ENCODE assay signal across 15 cellular contexts in the genomic region with DNA sequence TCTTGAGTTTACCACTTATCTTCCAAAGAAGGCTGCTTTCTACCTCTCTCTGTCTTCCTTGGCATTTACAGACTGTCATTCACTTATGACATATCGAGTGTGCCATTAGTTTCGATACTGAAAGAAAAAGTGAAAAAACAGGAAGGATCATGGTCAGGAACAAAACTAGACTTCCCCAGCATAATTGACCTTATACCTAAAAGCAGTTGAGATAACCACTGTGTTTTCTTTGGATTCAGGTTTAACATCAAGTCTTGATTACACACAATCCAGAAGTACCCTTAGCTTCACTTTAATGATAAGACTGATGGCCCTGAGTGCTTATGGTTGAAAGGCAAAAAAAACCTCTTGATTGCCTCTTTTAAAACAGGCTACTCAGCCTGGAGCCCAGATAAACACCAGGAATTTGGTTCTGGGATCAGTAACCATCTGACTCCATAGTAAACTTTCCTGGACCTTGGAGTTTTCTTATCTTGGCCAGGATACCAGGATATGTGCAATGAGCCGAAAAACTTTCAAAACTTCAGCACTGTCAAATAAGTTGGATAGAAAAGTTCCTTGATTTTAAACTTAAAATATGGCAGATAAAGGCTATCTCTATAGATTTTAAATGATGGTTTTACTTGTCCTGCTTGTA. TPM values are rescaled to one million over a fixed set of nuclear protein-coding genes. Genes with fewer than 3 reads are reported as not detected.
A peak's percentile ranks its signal among the peaks of the same experiment; 100 is the strongest.
DNase-seq lines count a peak whose midpoint lies in the region; ATAC-seq, FAIRE-seq and TF ChIP-seq lines count a peak whose summit lies in the region.
"Had no signal": no experiment of that assay in that cellular context is flagged by ENCODE, and none has a peak within 500 bp of the region (broad histone marks: within the 10 kb centered on the region; RNA-seq: fewer than 3 reads in every experiment).

No MANE protein-coding gene starts in this region.

- no peak overlapping the region for H3K56ac ChIP-seq in IMR-90 (ENCODE audit: extremely low read depth, insufficient read depth, low read length)

- peaks cover 13% of the 10 kb centered on the region for H3K4me1 Mint-ChIP-seq in activated naive CD8-positive, alpha-beta T cell treated with anti-CD3 and anti-CD28 coated beads, Interleukin-2, amount 10 ng/mL, durations not matched to agents 7 days and 5 days
- H3K4me1 Mint-ChIP-seq in memory B cell, result peaks cover 8% of the 10 kb centered on the region

- H3K9me1 ChIP-seq in IMR-90 (ENCODE audit: insufficient read depth, low read length), result 0 out of 2 replicates have a peak, but pooled peaks cover 4% of the 10 kb centered on the region

- H4K8ac ChIP-seq in IMR-90 (ENCODE audit: low read depth in 2 of 2, low read length in 2 of 2) (peak overlapping the region in 1 of 2 experiments; percentile 50; a peak in 1 of 4 replicates), trophoblast cell (ENCODE audit: low read depth, low read length) (no peak overlapping the region)

- H2BK15ac ChIP-seq in IMR-90 (ENCODE audit: low read depth, low read length), result peak overlapping the region; percentile 15; the same call in 2 of the 3 replicates

- TF ChIP-seq EP300 in A549 (IDR thresholded peaks at IDR 0.05), result no peak

- peak overlapping the region; percentile 48; the same call in 1 of the 2 replicates for H2BK120ac ChIP-seq in IMR-90 (ENCODE audit: low read depth, low read length)
- H2BK120ac ChIP-seq in trophoblast cell (ENCODE audit: insufficient read depth, low read length, poor library complexity), result no peak overlapping the region

- POLR2A ChIA-PET in A549 (lab: Yijun Ruan, JAX), result no interaction called here
- POLR2A ChIA-PET in IMR-90 (lab: Charles Lee; ENCODE audit: unreplicated experiment), result no interaction called here
- POLR2A ChIA-PET in activated naive CD8-positive, alpha-beta T cell treated with anti-CD3 and anti-CD28 coated beads, Interleukin-2, amount 10 ng/mL, durations not matched to agents 7 days and 5 days (lab: Charles Lee), result no interaction called here

- no TSS peak for BruUV-seq in IMR-90 (replicated peaks; lab: Mats Ljungman, UMichigan)

- H4K12ac ChIP-seq in trophoblast cell (ENCODE audit: low read depth, low read length), result no peak overlapping the region

- H3K14ac ChIP-seq in IMR-90 (replicated peaks; ENCODE audit: low read depth, low read length) (peak overlapping the region; percentile 43), trophoblast cell (ENCODE audit: low read length) (no peak overlapping the region)

- H3K4me3 ChIP-seq in A549 (no peak overlapping the region), IMR-90 (ENCODE audit: insufficient read depth, low read depth, low read length) (no peak overlapping the region), pancreas (no peak overlapping the region), trophoblast cell (ENCODE audit: low read depth, low read length) (no peak overlapping the region)
- H3K4me3 ChIP-seq: gastrocnemius medialis, GM23248 had no signal

- H2AFZ ChIP-seq in IMR-90 (replicated peaks; ENCODE audit: low read length, poor library complexity) (no peak overlapping the region), trophoblast cell (ENCODE audit: insufficient read depth, low read length, poor library complexity) (no peak overlapping the region)
- H2AFZ ChIP-seq: GM23248 had no signal

- no peak overlapping the region; the same call in 1 of the 2 replicates for H2AK5ac ChIP-seq in IMR-90 (ENCODE audit: low read depth, low read length)
- H2AK5ac ChIP-seq in trophoblast cell (ENCODE audit: low read length), result no peak overlapping the region

- H3K36me3 ChIP-seq in IMR-90 (ENCODE audit: control insufficient read depth, insufficient read depth, low read length), result no peaks in the 10 kb centered on the region
- no peaks in the 10 kb centered on the region for H3K36me3 ChIP-seq in pancreas
- H3K36me3 ChIP-seq in trophoblast cell (ENCODE audit: control insufficient read depth in 1 of 2, insufficient read depth in 2 of 2, low read length in 2 of 2), result no peaks in the 10 kb centered on the region
- H3K36me3 ChIP-seq: gastrocnemius medialis had no signal

- no peak for ATAC-seq in A549
- no peak for ATAC-seq in IMR-90 (ENCODE audit: low read depth)
- ATAC-seq in activated naive CD8-positive, alpha-beta T cell treated with anti-CD3 and anti-CD28 coated beads, Interleukin-2, amount 10 ng/mL, durations not matched to agents 7 days and 5 days (ENCODE audit: low read depth), result no peak
- peak; percentile 39 for ATAC-seq in memory B cell (ENCODE audit: low read depth)
- ATAC-seq in pancreas, result no peak
- ATAC-seq: gastrocnemius medialis had no signal

- H3K27ac ChIP-seq in A549, result no peak overlapping the region
- no peak overlapping the region for H3K27ac ChIP-seq in IMR-90 (ENCODE audit: insufficient read depth, low read length)
- H3K27ac ChIP-seq in pancreas, result no peak overlapping the region
- H3K27ac ChIP-seq in trophoblast cell (ENCODE audit: low read depth, low read length), result no peak overlapping the region
- H3K27ac ChIP-seq: GM23248, HL-60 had no signal

- H4K20me1 ChIP-seq in IMR-90 (ENCODE audit: insufficient read depth, low read length), result no peaks in the 10 kb centered on the region

- H3K4me2 ChIP-seq in A549 (no peak overlapping the region), IMR-90 (ENCODE audit: low read depth, low read length) (no peak overlapping the region; the same call in 1 of the 2 replicates), trophoblast cell (ENCODE audit: low read length) (no peak overlapping the region)

- H3K27me3 ChIP-seq in IMR-90 (ENCODE audit: control insufficient read depth, insufficient read depth, low read length) (no peaks in the 10 kb centered on the region), pancreas (no peaks in the 10 kb centered on the region), trophoblast cell (ENCODE audit: insufficient read depth, low read length) (no peaks in the 10 kb centered on the region)
- H3K27me3 ChIP-seq: gastrocnemius medialis had no signal

- peak overlapping the region; percentile 79 for H3K27ac Mint-ChIP-seq in activated naive CD8-positive, alpha-beta T cell treated with anti-CD3 and anti-CD28 coated beads, Interleukin-2, amount 10 ng/mL, durations not matched to agents 7 days and 5 days
- H3K27ac Mint-ChIP-seq in memory B cell, result peak overlapping the region; percentile 40

- 93% methylated on average over 3 of the region's 3 CpGs for WGBS in A549 (ENCODE audit: missing lambda C conversion rate)
- WGBS in IMR-90 (ENCODE audit: extremely low coverage in 2 of 2, insufficient read length in 1 of 2), 2 experiments, result no CpG with 5 or more reads among the region's 3 CpGs
- 58 to 80% methylated on average over 3 of the region's 3 CpGs for WGBS in pancreas, 2 donors
- no CpG with 5 or more reads among the region's 3 CpGs for WGBS in trophoblast cell (ENCODE audit: extremely low coverage, insufficient coverage, insufficient read length)

- CTCF ChIA-PET in A549 (lab: Yijun Ruan, JAX), result interaction anchor here (0.8 to 1.4 kb wide), 3 partner anchors 13 to 43 kb away, joined by 3 to 7 read pairs (median 5); no protein-coding TSS in a partner anchor
- CTCF ChIA-PET in IMR-90 (lab: Yijun Ruan, JAX), result interaction anchor here (0.8 kb wide), 1 partner anchor 26 kb away, joined by 3 read pairs; no protein-coding TSS in a partner anchor

- peak overlapping the region; percentile 50; the same call in 1 of the 2 replicates for H2BK20ac ChIP-seq in IMR-90 (ENCODE audit: low read depth, low read length)

- peak overlapping the region; percentile 50; the same call in 1 of the 2 replicates for H3K23ac ChIP-seq in IMR-90 (ENCODE audit: low read depth, low read length)
- H3K23ac ChIP-seq in trophoblast cell (ENCODE audit: low read length), result no peak overlapping the region

- dilution Hi-C loops in IMR-90 (cut with HindIII; ENCODE audit: low sequenced_read_pairs, unreplicated experiment), result no loop called here

- H3K9me3 ChIP-seq in A549, result no peaks in the 10 kb centered on the region
- no peaks in the 10 kb centered on the region for H3K9me3 ChIP-seq in IMR-90 (ENCODE audit: control insufficient read depth, insufficient read depth, low read length)
- H3K9me3 ChIP-seq in pancreas, result no peaks in the 10 kb centered on the region
- H3K9me3 ChIP-seq in trophoblast cell (ENCODE audit: insufficient read depth, low read depth, low read length), result no peaks in the 10 kb centered on the region
- H3K9me3 ChIP-seq: gastrocnemius medialis had no signal

- peaks cover 5 to 20% of the 10 kb centered on the region in 2 experiments for H3K79me1 ChIP-seq in IMR-90 (ENCODE audit: low read depth in 1 of 2, low read length in 2 of 2)
- no peaks in the 10 kb centered on the region for H3K79me1 ChIP-seq in trophoblast cell (ENCODE audit: low read length)

- H3K79me2 ChIP-seq in trophoblast cell (ENCODE audit: control insufficient read depth, insufficient read depth, low read length, poor library complexity), result no peaks in the 10 kb centered on the region

- H3K9ac ChIP-seq in IMR-90 (ENCODE audit: low read depth, low read length), result no peak overlapping the region
- H3K9ac ChIP-seq in trophoblast cell (ENCODE audit: low read length), result no peak overlapping the region
- H3K9ac ChIP-seq: GM23248 had no signal

- peak overlapping the region; percentile 51; the same call in 1 of the 2 replicates for H4K5ac ChIP-seq in IMR-90 (ENCODE audit: low read depth, low read length)

- H3K4me3 Mint-ChIP-seq in activated naive CD8-positive, alpha-beta T cell treated with anti-CD3 and anti-CD28 coated beads, Interleukin-2, amount 10 ng/mL, durations not matched to agents 7 days and 5 days, result peak overlapping the region; percentile 65
- peak overlapping the region; percentile 59 for H3K4me3 Mint-ChIP-seq in memory B cell

- no peak overlapping the region for H2AK9ac ChIP-seq in IMR-90 (replicated peaks; ENCODE audit: low read depth, low read length, poor library complexity)

- H4K91ac ChIP-seq in IMR-90 (ENCODE audit: insufficient read depth, low read depth, low read length) (peak overlapping the region; percentile 2; the same call in 1 of the 2 replicates), trophoblast cell (ENCODE audit: low read depth, low read length) (no peak overlapping the region)

- H2BK5ac ChIP-seq in IMR-90 (ENCODE audit: low read depth, low read length, poor library complexity, severe bottlenecking) (peak overlapping the region; percentile 8), trophoblast cell (ENCODE audit: low read depth, low read length, poor library complexity) (no peak overlapping the region)

- no peak overlapping the region for H2BK12ac ChIP-seq in trophoblast cell (ENCODE audit: low read length)

- intact Hi-C loops in IMR-90 (cut with micrococcal nuclease) (no loop called here), pancreas (cut with DNase I) (no loop called here)

- no peaks in the 10 kb centered on the region for H3K36me3 Mint-ChIP-seq in activated naive CD8-positive, alpha-beta T cell treated with anti-CD3 and anti-CD28 coated beads, Interleukin-2, amount 10 ng/mL, durations not matched to agents 7 days and 5 days
- H3K36me3 Mint-ChIP-seq in memory B cell, result no peaks in the 10 kb centered on the region

- TF ChIP-seq POLR2A in A549 (IDR thresholded peaks at IDR 0.05; ENCODE audit: low read length), result no peak
- TF ChIP-seq POLR2A in IMR-90 (IDR thresholded peaks at IDR 0.05; ENCODE audit: low read depth, low read length), result no peak

- TF ChIP-seq CTCF in A549 (IDR thresholded peaks at IDR 0.05) (no peak), IMR-90 (conservative IDR thresholded peaks at IDR 0.05; ENCODE audit: low read depth, low read length) (no peak), pancreas (IDR thresholded peaks at IDR 0.05) (no peak)

- TF ChIP-seq RAD21 in A549 (conservative IDR thresholded peaks at IDR 0.05 in 1 of 2, IDR thresholded peaks at IDR 0.05 in 1 of 2), result no peak
- TF ChIP-seq RAD21 in IMR-90 (IDR thresholded peaks at IDR 0.05; ENCODE audit: low read length), result no peak

- FAIRE-seq in A549 (lab: Jason Lieb, UNC) (peak; percentile 13), pancreas (lab: Jason Lieb, UNC) (no peak)

- peak overlapping the region; percentile 46; the same call in 1 of the 2 replicates for H3K18ac ChIP-seq in IMR-90 (ENCODE audit: low read depth, low read length)
- no peak overlapping the region for H3K18ac ChIP-seq in trophoblast cell (ENCODE audit: low read length)

- peaks cover 31% of the 10 kb centered on the region for H3K27me3 Mint-ChIP-seq in activated naive CD8-positive, alpha-beta T cell treated with anti-CD3 and anti-CD28 coated beads, Interleukin-2, amount 10 ng/mL, durations not matched to agents 7 days and 5 days
- peaks cover 6% of the 10 kb centered on the region for H3K27me3 Mint-ChIP-seq in memory B cell

- no peak for DNase-seq in A549 (ENCODE audit: low read depth in 1 of 2, low spot score in 1 of 2)
- DNase-seq in IMR-90, result no peak
- DNase-seq in activated naive CD8-positive, alpha-beta T cell treated with anti-CD3 and anti-CD28 coated beads, Interleukin-2, amount 10 ng/mL, durations not matched to agents 7 days and 5 days, result no peak
- DNase-seq in memory B cell (ENCODE audit: low spot score in 2 of 2), result peak in 1 of 2 donors; percentile 2
- no peak for DNase-seq in pancreas
- no peak for DNase-seq in NCI-H524 (lab: John Stamatoyannopoulos, UW)
- no peak for DNase-seq in trophoblast cell
- DNase-seq in NCI-H187 treated with DMSO at 0.1 percent for 48 hours (lab: John Stamatoyannopoulos, UW), result no peak
- DNase-seq: activated CD8-positive, alpha-beta memory T cell treated with anti-CD3 and anti-CD28 coated beads, Interleukin-2, amount 50 U/mL, for 4 hours; DMS53; gastrocnemius medialis; GM23248; NCI-H510A; SHP77 treated with DMSO at 0.1 percent for 48 hours had no signal

- no peaks in the 10 kb centered on the region for H3K9me3 Mint-ChIP-seq in activated naive CD8-positive, alpha-beta T cell treated with anti-CD3 and anti-CD28 coated beads, Interleukin-2, amount 10 ng/mL, durations not matched to agents 7 days and 5 days
- no peaks in the 10 kb centered on the region for H3K9me3 Mint-ChIP-seq in memory B cell

- in situ Hi-C loops in IMR-90 (cut with MboI; ENCODE audit: low sequenced_read_pairs), result no loop called here

- H3K4ac ChIP-seq in IMR-90 (ENCODE audit: low read depth, low read length) (peak overlapping the region; percentile 52; the same call in 1 of the 2 replicates), trophoblast cell (ENCODE audit: low read depth, low read length) (no peak overlapping the region)

- H3K4me1 ChIP-seq in A549 (peaks cover 23% of the 10 kb centered on the region), IMR-90 (ENCODE audit: control insufficient read depth, insufficient read depth, low read length) (peaks cover 6% of the 10 kb centered on the region), pancreas (peaks cover 0 to 5% (median 0%) of the 10 kb centered on the region in 3 donors), trophoblast cell (ENCODE audit: control insufficient read depth in 1 of 2, insufficient read depth in 2 of 2, low read length in 2 of 2) (no peaks in the 10 kb centered on the region)

RNA-seq across cellular contexts. Expression of gene UACA, which starts 5.0 kb away (rescaled TPM):
- polyA plus RNA-seq in A549 (2011; rRNA removed) (80.4 and 81.1 TPM in 2 replicates), A549 (2017; fragmentation: RNase III; extraction: RNeasy Plus Mini Kit Qiagen cat#74134 plus additional on column Dnase treatment) (31.9 to 39.4 TPM (median 33.5 TPM) in 3 replicates), IMR-90 (2012; rRNA removed) (127 and 156 TPM in 2 replicates), pancreas (10 to 100 TPM; 24.0 to 39.5 TPM)
- polyA plus RNA-seq in A549 (2012; cell fraction: cytosol; rRNA removed), result 15.8 and 18.6 TPM in 2 replicates
- polyA plus RNA-seq in A549 (2012; cell fraction: nucleus; rRNA removed), result 46.7 and 59.5 TPM in 2 replicates
- polyA minus RNA-seq in A549 (2011; rRNA and poly(A)+ RNA removed), result 207 and 228 TPM in 2 replicates
- total RNA-seq in IMR-90 (2012; rRNA removed) (505 and 507 TPM in 2 replicates), pancreas (10 to 100 TPM; 15.4 to 29.5 (median 19.7) TPM)
- 34.2 and 47.8 TPM in 2 replicates for polyA plus RNA-seq in IMR-90 (2012; cell fraction: cytosol; rRNA removed)
- 121 and 277 TPM in 2 replicates for polyA plus RNA-seq in IMR-90 (2012; cell fraction: nucleus; rRNA removed; ENCODE audit: low replicate concordance)
- total RNA-seq in activated naive CD8-positive, alpha-beta T cell treated with anti-CD3 and anti-CD28 coated beads, Interleukin-2, amount 10 ng/mL, durations not matched to agents 7 days and 5 days, result 1 to 10 TPM; 2.8 TPM
- polyA plus RNA-seq in trophoblast cell (2013), result 15.7 and 18.7 TPM in 2 replicates

Comparison
In these comparisons a context has a peak if more than half of its experiments do, and no peak if none do; other contexts are left out.
1. RNA of gene UACA, which starts 5.0 kb away (total RNA-seq): 505 to 507 TPM in IMR-90; 15.4 to 29.5 TPM in pancreas and 2.8 TPM in activated naive CD8-positive, alpha-beta T cell treated with anti-CD3 and anti-CD28 coated beads, Interleukin-2, amount 10 ng/mL, durations not matched to agents 7 days and 5 days; every median in the first group is over 10 times any median in the second.